13 cellular contexts compared by ENCODE assay signal in genomic region chr19:16088985-16089846, GRCh38. TPM values are rescaled to one million over a fixed set of nuclear protein-coding genes. Genes with fewer than 3 reads are reported as not detected.
DNase-seq lines count a peak whose midpoint lies in the region; ATAC-seq, FAIRE-seq and TF ChIP-seq lines count a peak whose summit lies in the region.
"Had no signal": no experiment of that assay in that cellular context is flagged by ENCODE, and none has a peak within 500 bp of the region (broad histone marks: within the 10 kb centered on the region; RNA-seq: fewer than 3 reads in every experiment).

No MANE protein-coding gene starts in this region.

- POLR2A ChIA-PET in activated CD8-positive, alpha-beta T cell treated with anti-CD3 and anti-CD28 coated beads, Interleukin-2, amount 10 ng/mL, durations not matched to agents 7 days and 5 days (lab: Charles Lee) = interaction anchor here (0.7 to 1.2 kb wide), 2 partner anchors 8 to 55 kb away, joined by 3 read pairs; no protein-coding TSS in a partner anchor
- POLR2A ChIA-PET in activated CD8-positive, alpha-beta T cell treated with anti-CD3 and anti-CD28 coated beads for 36 hours (lab: Charles Lee) = interaction anchor here (1.0 to 3.9 kb wide), 4 partner anchors 10 to 113 kb away, joined by 3 to 33 read pairs (median 8); partner anchors contain the start of gene TPM4

- WGBS in mesenchymal stem cell = 92% methylated on average over 10 of the region's 11 CpGs
- 47 to 68% methylated on average over 11 of the region's 11 CpGs for WGBS in testis, 2 donors

- H3K27me3 Mint-ChIP-seq in activated CD8-positive, alpha-beta T cell treated with anti-CD3 and anti-CD28 coated beads, Interleukin-2, amount 10 ng/mL, durations not matched to agents 7 days and 5 days (ENCODE audit: low read depth) = no peaks in the 10 kb centered on the region
- H3K27me3 Mint-ChIP-seq in activated CD8-positive, alpha-beta T cell treated with anti-CD3 and anti-CD28 coated beads for 36 hours = no peaks in the 10 kb centered on the region
- H3K27me3 Mint-ChIP-seq in astrocyte (ENCODE audit: low read depth, unreplicated experiment) = no peaks in the 10 kb centered on the region

- H2BK5ac ChIP-seq in mesenchymal stem cell (ENCODE audit: low read depth, low read length, poor library complexity, severe bottlenecking) = peak overlapping the region; percentile 15

- CTCF ChIA-PET in activated CD8-positive, alpha-beta T cell treated with anti-CD3 and anti-CD28 coated beads, Interleukin-2, amount 10 ng/mL, durations not matched to agents 7 days and 5 days (lab: Charles Lee) = interaction anchor here (0.6 to 1.6 kb wide), 6 partner anchors 11 to 97 kb away, joined by 3 to 4 read pairs (median 3); no protein-coding TSS in a partner anchor
- CTCF ChIA-PET in activated CD8-positive, alpha-beta T cell treated with anti-CD3 and anti-CD28 coated beads for 36 hours (lab: Charles Lee) = interaction anchor here (0.9 to 1.2 kb wide), 4 partner anchors 11 to 48 kb away, joined by 3 to 4 read pairs (median 3); no protein-coding TSS in a partner anchor

- no peak overlapping the region for H4K8ac ChIP-seq in mesenchymal stem cell (ENCODE audit: low read length)

- peaks cover 97% of the 10 kb centered on the region for H4K20me1 ChIP-seq in astrocyte (ENCODE audit: insufficient read depth, low read length)

- peak overlapping the region; percentile 41 for H2AK5ac ChIP-seq in mesenchymal stem cell (ENCODE audit: low read length, severe bottlenecking)

- H3K4me1 ChIP-seq in astrocyte (ENCODE audit: insufficient read depth, low read length) (peaks cover 14% of the 10 kb centered on the region), mesenchymal stem cell (ENCODE audit: control insufficient read depth, insufficient read depth, low read depth, low read length) (peaks cover 4% of the 10 kb centered on the region), testis (peaks cover 43% of the 10 kb centered on the region)

- no peak for ATAC-seq in activated CD8-positive, alpha-beta T cell treated with anti-CD3 and anti-CD28 coated beads, Interleukin-2, amount 10 ng/mL, durations not matched to agents 7 days and 5 days
- no peak for ATAC-seq in activated CD8-positive, alpha-beta T cell treated with anti-CD3 and anti-CD28 coated beads for 36 hours

- no peak overlapping the region for H2BK15ac ChIP-seq in mesenchymal stem cell (ENCODE audit: low read depth, poor library complexity, severe bottlenecking)

- H3K4me2 ChIP-seq in astrocyte (ENCODE audit: low read length) = no peak overlapping the region
- no peak overlapping the region for H3K4me2 ChIP-seq in mesenchymal stem cell (ENCODE audit: low read length, poor library complexity, severe bottlenecking)

- TF ChIP-seq POLR2A in testis (IDR thresholded peaks at IDR 0.05) = no peak

- H3K36me3 ChIP-seq in astrocyte (ENCODE audit: insufficient read depth, low read length) (peaks cover 79% of the 10 kb centered on the region), mesenchymal stem cell (ENCODE audit: control insufficient read depth in 1 of 2, insufficient read depth in 2 of 2, low read depth in 1 of 2, low read length in 2 of 2) (peaks cover 94 to 100% of the 10 kb centered on the region in 2 experiments), testis (ENCODE audit: low read depth, missing control alignments) (no peaks in the 10 kb centered on the region)

- FAIRE-seq in astrocyte (lab: Jason Lieb, UNC) = no peak

- no peak overlapping the region for H3K23ac ChIP-seq in mesenchymal stem cell (ENCODE audit: low read length in 2 of 2)

- intact Hi-C loops in activated CD8-positive, alpha-beta T cell treated with anti-CD3 and anti-CD28 coated beads for 36 hours (cut with micrococcal nuclease) = no loop called here
- intact Hi-C loops in testis (cut with DNase I; ENCODE audit: low total_unique reads) = no loop called here

- peaks cover 82% of the 10 kb centered on the region for H3K36me3 Mint-ChIP-seq in activated CD8-positive, alpha-beta T cell treated with anti-CD3 and anti-CD28 coated beads, Interleukin-2, amount 10 ng/mL, durations not matched to agents 7 days and 5 days (ENCODE audit: low read depth)
- peaks cover 78% of the 10 kb centered on the region for H3K36me3 Mint-ChIP-seq in activated CD8-positive, alpha-beta T cell treated with anti-CD3 and anti-CD28 coated beads for 36 hours (ENCODE audit: low read depth)
- peaks cover 50% of the 10 kb centered on the region for H3K36me3 Mint-ChIP-seq in astrocyte (ENCODE audit: low read depth, unreplicated experiment)

- TF ChIP-seq CTCF in activated CD8-positive, alpha-beta T cell treated with anti-CD3 and anti-CD28 coated beads for 36 hours (IDR thresholded peaks at IDR 0.05) = no peak
- no peak for TF ChIP-seq CTCF in astrocyte (IDR thresholded peaks at IDR 0.05; ENCODE audit: insufficient read depth, low read depth, low read length)
- no peak for TF ChIP-seq CTCF in testis (IDR thresholded peaks at IDR 0.05)

- H3K27ac ChIP-seq in astrocyte (ENCODE audit: low read depth, low read length) (no peak overlapping the region), mesenchymal stem cell (ENCODE audit: low read length, poor library complexity, severe bottlenecking) (peak overlapping the region; percentile 58), testis (peak overlapping the region; percentile 12 to 48)

- H4K91ac ChIP-seq in mesenchymal stem cell (ENCODE audit: low read length) = no peak overlapping the region

- H3K27me3 ChIP-seq in astrocyte (ENCODE audit: insufficient read depth, low read length) (no peaks in the 10 kb centered on the region), mesenchymal stem cell (ENCODE audit: control insufficient read depth in 1 of 2, insufficient read depth in 1 of 2, low read length in 2 of 2) (no peaks in the 10 kb centered on the region), testis (no peaks in the 10 kb centered on the region)
- H3K27me3 ChIP-seq: MG63 had no signal

- H3K9ac ChIP-seq in astrocyte (ENCODE audit: low read length) = no peak overlapping the region
- peak overlapping the region; percentile 28 for H3K9ac ChIP-seq in mesenchymal stem cell (ENCODE audit: low read length)

- H2BK120ac ChIP-seq in mesenchymal stem cell (ENCODE audit: low read depth, low read length) = no peak overlapping the region

- H2BK12ac ChIP-seq in mesenchymal stem cell (ENCODE audit: low read length in 2 of 2) = no peak overlapping the region

- peaks cover 66% of the 10 kb centered on the region for H3K4me1 Mint-ChIP-seq in activated CD8-positive, alpha-beta T cell treated with anti-CD3 and anti-CD28 coated beads, Interleukin-2, amount 10 ng/mL, durations not matched to agents 7 days and 5 days (ENCODE audit: low read depth)
- peaks cover 31% of the 10 kb centered on the region for H3K4me1 Mint-ChIP-seq in activated CD8-positive, alpha-beta T cell treated with anti-CD3 and anti-CD28 coated beads for 36 hours (ENCODE audit: low read depth)
- H3K4me1 Mint-ChIP-seq in astrocyte (ENCODE audit: low read depth, unreplicated experiment) = peaks cover 40% of the 10 kb centered on the region

- H3K79me1 ChIP-seq in mesenchymal stem cell (replicated peaks; ENCODE audit: low read length, poor library complexity, severe bottlenecking) = peaks cover 5% of the 10 kb centered on the region

- no peak for DNase-seq in activated CD8-positive, alpha-beta T cell treated with anti-CD3 and anti-CD28 coated beads, Interleukin-2, amount 10 ng/mL, durations not matched to agents 7 days and 5 days
- DNase-seq in activated CD8-positive, alpha-beta T cell treated with anti-CD3 and anti-CD28 coated beads for 36 hours = no peak
- DNase-seq in astrocyte (ENCODE audit: low read depth) (no peak), mesenchymal stem cell (no peak), testis (peak; percentile 84), NCI-H2029 (lab: John Stamatoyannopoulos, UW) (no peak), CD1c-positive myeloid dendritic cell (ENCODE audit: extremely low spot score) (no peak), NCI-H1417 treated with DMSO at 0.1 percent for 48 hours (lab: John Stamatoyannopoulos, UW) (no peak)
- DNase-seq: activated CD8-positive, alpha-beta memory T cell treated with anti-CD3 and anti-CD28 coated beads, Interleukin-2, amount 50 U/mL, for 4 hours; central memory CD4-positive, alpha-beta T cell; DND-41; MG63; NCI-H526 had no signal

- no peak overlapping the region for H3K4me3 Mint-ChIP-seq in activated CD8-positive, alpha-beta T cell treated with anti-CD3 and anti-CD28 coated beads, Interleukin-2, amount 10 ng/mL, durations not matched to agents 7 days and 5 days
- no peak overlapping the region for H3K4me3 Mint-ChIP-seq in activated CD8-positive, alpha-beta T cell treated with anti-CD3 and anti-CD28 coated beads for 36 hours
- H3K4me3 Mint-ChIP-seq in astrocyte (ENCODE audit: unreplicated experiment) = peak overlapping the region; percentile 60

- H3K4me3 ChIP-seq in astrocyte (ENCODE audit: insufficient read depth, low read depth, low read length) (no peak overlapping the region), mesenchymal stem cell (ENCODE audit: insufficient read depth in 1 of 2, low read depth in 1 of 2, low read length in 2 of 2) (no peak overlapping the region), testis (no peak overlapping the region)
- H3K4me3 ChIP-seq: MG63 had no signal

- H3K9me3 Mint-ChIP-seq in activated CD8-positive, alpha-beta T cell treated with anti-CD3 and anti-CD28 coated beads, Interleukin-2, amount 10 ng/mL, durations not matched to agents 7 days and 5 days (ENCODE audit: insufficient read depth) = no peaks in the 10 kb centered on the region
- no peaks in the 10 kb centered on the region for H3K9me3 Mint-ChIP-seq in activated CD8-positive, alpha-beta T cell treated with anti-CD3 and anti-CD28 coated beads for 36 hours
- no peaks in the 10 kb centered on the region for H3K9me3 Mint-ChIP-seq in astrocyte (ENCODE audit: unreplicated experiment)

- H3K79me2 ChIP-seq in astrocyte (ENCODE audit: insufficient read depth, low read length) = peaks cover 90% of the 10 kb centered on the region

- no peak overlapping the region for H3K14ac ChIP-seq in mesenchymal stem cell (ENCODE audit: low read length in 2 of 2)

- no peaks in the 10 kb centered on the region for H3K9me3 ChIP-seq in astrocyte (ENCODE audit: insufficient read depth, low read depth, low read length)
- no peaks in the 10 kb centered on the region for H3K9me3 ChIP-seq in mesenchymal stem cell (ENCODE audit: control insufficient read depth, low read length)
- H3K9me3 ChIP-seq in testis = no peaks in the 10 kb centered on the region
- H3K9me3 ChIP-seq: MG63 had no signal

- H3K27ac Mint-ChIP-seq in activated CD8-positive, alpha-beta T cell treated with anti-CD3 and anti-CD28 coated beads, Interleukin-2, amount 10 ng/mL, durations not matched to agents 7 days and 5 days = peak overlapping the region; percentile 55
- H3K27ac Mint-ChIP-seq in activated CD8-positive, alpha-beta T cell treated with anti-CD3 and anti-CD28 coated beads for 36 hours = no peak overlapping the region
- peak overlapping the region; percentile 90 for H3K27ac Mint-ChIP-seq in astrocyte (ENCODE audit: unreplicated experiment)

- H2AFZ ChIP-seq in astrocyte (ENCODE audit: low read depth, low read length) = no peak overlapping the region
- H2AFZ ChIP-seq in mesenchymal stem cell (ENCODE audit: low read depth, low read length) = no peak overlapping the region

- H3K4ac ChIP-seq in mesenchymal stem cell (ENCODE audit: low read depth in 1 of 2, low read length in 2 of 2) = no peak overlapping the region

- H3K18ac ChIP-seq in mesenchymal stem cell (ENCODE audit: low read depth in 1 of 2, low read length in 2 of 2) = no peak overlapping the region

RNA-seq across cellular contexts. Expression of gene TPM4, which starts 12.9 kb away (rescaled TPM):
- total RNA-seq in activated CD8-positive, alpha-beta T cell treated with anti-CD3 and anti-CD28 coated beads, Interleukin-2, amount 10 ng/mL, durations not matched to agents 7 days and 5 days = 100 to 1,000 TPM; 424 to 436 TPM
- total RNA-seq in activated CD8-positive, alpha-beta T cell treated with anti-CD3 and anti-CD28 coated beads for 36 hours = 100 to 1,000 TPM; 230 to 232 TPM
- total RNA-seq in astrocyte (811 and 843 TPM in 2 replicates), testis (100 to 1,000 TPM; 212 to 271 TPM)
- polyA plus RNA-seq in mesenchymal stem cell (2013, experiment 1 of 2) = 881 TPM
- 886 TPM for polyA plus RNA-seq in mesenchymal stem cell (2013, experiment 2 of 2)
- 227 TPM for polyA plus RNA-seq in testis (ENCODE audit: insufficient read depth, low read depth, low replicate concordance)

RNA-seq across cellular contexts. Expression of gene RAB8A, which starts 22.5 kb away (rescaled TPM):
- total RNA-seq in activated CD8-positive, alpha-beta T cell treated with anti-CD3 and anti-CD28 coated beads, Interleukin-2, amount 10 ng/mL, durations not matched to agents 7 days and 5 days = 100 to 1,000 TPM; 156 to 167 TPM
- 100 to 1,000 TPM; 123 to 128 TPM for total RNA-seq in activated CD8-positive, alpha-beta T cell treated with anti-CD3 and anti-CD28 coated beads for 36 hours
- total RNA-seq in astrocyte (80.5 and 82.8 TPM in 2 replicates), testis (10 to 100 TPM; 63.3 to 69.0 TPM)
- 54.8 TPM for polyA plus RNA-seq in mesenchymal stem cell (2013, experiment 1 of 2)
- polyA plus RNA-seq in mesenchymal stem cell (2013, experiment 2 of 2) = 54.2 TPM
- 45.9 TPM for polyA plus RNA-seq in testis (ENCODE audit: insufficient read depth, low read depth, low replicate concordance)

RNA-seq across cellular contexts. Expression of gene HSH2D, which starts 54.3 kb away (rescaled TPM):
- 10 to 100 TPM; 83.6 to 84.3 TPM for total RNA-seq in activated CD8-positive, alpha-beta T cell treated with anti-CD3 and anti-CD28 coated beads, Interleukin-2, amount 10 ng/mL, durations not matched to agents 7 days and 5 days
- 10 to 100 TPM; 23.5 to 25.5 TPM for total RNA-seq in activated CD8-positive, alpha-beta T cell treated with anti-CD3 and anti-CD28 coated beads for 36 hours
- total RNA-seq in astrocyte = not detected in 2 replicates
- not detected for polyA plus RNA-seq in mesenchymal stem cell (2013, experiment 1 of 2)
- not detected for polyA plus RNA-seq in mesenchymal stem cell (2013, experiment 2 of 2)
- under 1 TPM; 0.55 to 0.68 TPM for total RNA-seq in testis
- polyA plus RNA-seq in testis (ENCODE audit: insufficient read depth, low read depth, low replicate concordance) = 1.6 TPM

Comparison
In these comparisons a context has a peak if more than half of its experiments do, and no peak if none do; other contexts are left out.
1. RNA of gene HSH2D, which starts 54.3 kb away (total RNA-seq): 83.6 to 84.3 TPM in activated CD8-positive, alpha-beta T cell treated with anti-CD3 and anti-CD28 coated beads, Interleukin-2, amount 10 ng/mL, durations not matched to agents 7 days and 5 days and 23.5 to 25.5 TPM in activated CD8-positive, alpha-beta T cell treated with anti-CD3 and anti-CD28 coated beads for 36 hours; 0.55 to 0.68 TPM in testis and not detected in astrocyte; every median in the first group is over 10 times any median in the second.